In genomic region chr7:30284298-30285066, GRCh38 we compare ENCODE assay signal across 8 cellular contexts. TPM values are rescaled to one million over a fixed set of nuclear protein-coding genes. Genes with fewer than 3 reads are reported as not detected.
A peak's percentile ranks its signal among the peaks of the same experiment; 100 is the strongest.
DNase-seq lines count a peak whose midpoint lies in the region; ATAC-seq and TF ChIP-seq lines count a peak whose summit lies in the region.

Gene ZNRF2, plus strand, starts transcription at chr7:30284597. Its CDS starts 761 bp downstream, at chr7:30285358.

- intact Hi-C loops in esophagus muscularis mucosa (cut with DNase I), result loop anchor here (10.0 kb wide), 1 partner anchor 190 kb away; the partner anchor contains the start of gene NOD1

- H3K4me1 ChIP-seq in esophagus muscularis mucosa, result peaks cover 20 to 40% (median 36%) of the 10 kb centered on the region in 4 donors

- peak; percentile 68 for TF ChIP-seq POLR2A in esophagus muscularis mucosa (IDR thresholded peaks at IDR 0.05; ENCODE audit: low read depth)

- WGBS in esophagus muscularis mucosa, result 0% methylated on average over 51 of the region's 96 CpGs

- H3K4me3 ChIP-seq in esophagus muscularis mucosa, result peak within 1 kb of the TSS; percentile 78 to 91 (median 84)

- ATAC-seq in GM21723 (IDR thresholded peaks at IDR 0.05; ENCODE audit: unreplicated experiment), result peak; percentile 85

- no peaks in the 10 kb centered on the region for H3K9me3 ChIP-seq in esophagus muscularis mucosa

- H3K27me3 ChIP-seq in esophagus muscularis mucosa, result no peaks in the 10 kb centered on the region

- H3K36me3 ChIP-seq in esophagus muscularis mucosa, result no peaks in the 10 kb centered on the region

- DNase-seq in DMS79 (lab: John Stamatoyannopoulos, UW) (peak; percentile 98), KG1 (lab: John Stamatoyannopoulos, UW) (peak; percentile 94), esophagus muscularis mucosa (ENCODE audit: extremely low spot score) (peak; percentile 100), myocyte (ENCODE audit: low read depth) (peak; percentile 99)
- peak; percentile 98 to 99 for DNase-seq in activated T-cell treated with anti-CD3 and anti-CD28 coated beads, Interleukin-2, amount 50 U/mL, for 48 hours
- peak; percentile 98 to 99 for DNase-seq in stimulated activated CD8-positive, alpha-beta memory T cell treated with anti-CD3 and anti-CD28 coated beads, Interleukin-7, amount 100 ng/mL, for 48 hours (ENCODE audit: extremely low read depth in 1 of 2, low read depth in 1 of 2)

- peak; percentile 44 to 63 (median 50) for TF ChIP-seq CTCF in esophagus muscularis mucosa (IDR thresholded peaks at IDR 0.05)

- no peak for TF ChIP-seq EP300 in esophagus muscularis mucosa (IDR thresholded peaks at IDR 0.05)

- peak within 1 kb of the TSS; percentile 96 to 100 (median 99) for H3K27ac ChIP-seq in esophagus muscularis mucosa (replicated peaks in 1 of 4)

TF ChIP-seq in PFSK-1, 5 proteins besides CTCF, POLR2A, EP300 and RAD21:
- TF ChIP-seq TAF1 (IDR thresholded peaks at IDR 0.05; ENCODE audit: borderline replicate concordance, insufficient read depth, low read length) (no peak), FOXP2 (optimal IDR thresholded peaks at IDR 0.05; ENCODE audit: borderline replicate concordance, extremely low read depth, extremely low read length, insufficient read depth) (peak; percentile 27)

RNA-seq across cellular contexts. Expression of gene ZNRF2, which starts in this region (rescaled TPM):
- polyA plus RNA-seq in PFSK-1 (2012; ENCODE audit: insufficient read length, low read depth), result 0.21 TPM
- total RNA-seq in esophagus muscularis mucosa (10 to 100 TPM; 16.9 to 23.5 (median 20.2) TPM), myocyte (19.4 and 22.9 TPM in 2 replicates)
- 4.1 TPM for polyA plus RNA-seq in myocyte (2012)

Comparison
In these comparisons a context has a peak if more than half of its experiments do, and no peak if none do; other contexts are left out.
1. Peak in every context shown above with its lines: DNase-seq, ATAC-seq, H3K4me3 ChIP-seq and H3K27ac ChIP-seq.